ENCODE assay signal across 8 cellular contexts in genomic region chr11:63915961-63916836, GRCh38. TPM values are rescaled to one million over a fixed set of nuclear protein-coding genes. Genes with fewer than 3 reads are reported as not detected.
DNase-seq lines count a peak whose midpoint lies in the region; ATAC-seq, FAIRE-seq and TF ChIP-seq lines count a peak whose summit lies in the region.

No MANE protein-coding gene starts in this region.

- H3K27me3 ChIP-seq in CD8-positive, alpha-beta memory T cell (ENCODE audit: insufficient read depth, low read length, poor library complexity, severe bottlenecking): no peaks in the 10 kb centered on the region
- no peaks in the 10 kb centered on the region for H3K27me3 ChIP-seq in bronchial epithelial cell (ENCODE audit: control insufficient read depth, insufficient read depth, low read length)
- no peaks in the 10 kb centered on the region for H3K27me3 ChIP-seq in subcutaneous abdominal adipose tissue (ENCODE audit: control insufficient read depth in 5 of 5, insufficient read depth in 4 of 5, low read length in 5 of 5)

- FAIRE-seq in bronchial epithelial cell (lab: Jason Lieb, UNC): no peak

- H3K4me1 ChIP-seq in CD8-positive, alpha-beta memory T cell (ENCODE audit: insufficient read depth, low read length): peaks cover 27% of the 10 kb centered on the region
- peaks cover 0 to 54% (median 47%) of the 10 kb centered on the region in 5 donors for H3K4me1 ChIP-seq in subcutaneous abdominal adipose tissue (ENCODE audit: control insufficient read depth in 5 of 5, insufficient read depth in 5 of 5, low read length in 5 of 5)

- POLR2A ChIA-PET in CD8-positive, alpha-beta memory T cell (lab: Charles Lee): no interaction called here

- no peaks in the 10 kb centered on the region for H3K36me3 ChIP-seq in CD8-positive, alpha-beta memory T cell (ENCODE audit: insufficient read depth, low read length)
- H3K36me3 ChIP-seq in bronchial epithelial cell (ENCODE audit: control insufficient read depth, insufficient read depth, low read length) (no peaks in the 10 kb centered on the region), subcutaneous abdominal adipose tissue (ENCODE audit: control insufficient read depth in 5 of 5, insufficient read depth in 5 of 5, low read length in 5 of 5) (no peaks in the 10 kb centered on the region)

- H3K9me3 Mint-ChIP-seq in CD8-positive, alpha-beta memory T cell: no peaks in the 10 kb centered on the region

- peak in 1 of 5 donors; percentile 21 for DNase-seq in CD8-positive, alpha-beta memory T cell
- peak; percentile 54 for DNase-seq in RPMI8226
- no peak for DNase-seq in bronchial epithelial cell (ENCODE audit: low read depth)
- peak; percentile 88 for DNase-seq in left kidney (ENCODE audit: low read depth, low spot score)
- DNase-seq in sciatic nerve (ENCODE audit: low spot score): no peak

- intact Hi-C loops in sciatic nerve (cut with DNase I): no loop called here

- no peaks in the 10 kb centered on the region for H3K9me3 ChIP-seq in CD8-positive, alpha-beta memory T cell (ENCODE audit: low read length)
- no peaks in the 10 kb centered on the region for H3K9me3 ChIP-seq in subcutaneous abdominal adipose tissue (ENCODE audit: control insufficient read depth in 5 of 5, low read length in 5 of 5)

- H3K4me1 Mint-ChIP-seq in CD8-positive, alpha-beta memory T cell: peaks cover 8 to 26% (median 11%) of the 10 kb centered on the region in 3 donors

- peaks cover 0 to 2% (median 0%) of the 10 kb centered on the region in 3 donors for H3K36me3 Mint-ChIP-seq in CD8-positive, alpha-beta memory T cell

- CTCF ChIA-PET in CD8-positive, alpha-beta memory T cell (lab: Charles Lee): interaction anchor here (1.0 to 3.7 kb wide), 5 partner anchors 10 to 79 kb away, joined by 3 to 16 read pairs (median 6); partner anchors contain the start of gene MARK2

- peak overlapping the region; percentile 43 for H3K4me3 ChIP-seq in CD8-positive, alpha-beta memory T cell (ENCODE audit: low read length)
- peak overlapping the region; percentile 46 for H3K4me3 ChIP-seq in bronchial epithelial cell (ENCODE audit: low read depth, low read length)
- H3K4me3 ChIP-seq in subcutaneous abdominal adipose tissue (ENCODE audit: low read depth in 1 of 5, low read length in 5 of 5): peak overlapping the region in 4 of 5 donors; percentile 50 to 66 (median 58)

- H3K9ac ChIP-seq in subcutaneous abdominal adipose tissue (ENCODE audit: low read length in 5 of 5): peak overlapping the region in 1 of 5 donors; percentile 56

- no peak overlapping the region for H3K27ac ChIP-seq in CD8-positive, alpha-beta memory T cell (ENCODE audit: low read depth, low read length)
- no peak overlapping the region for H3K27ac ChIP-seq in subcutaneous abdominal adipose tissue (ENCODE audit: low read depth, low read length)

- H3K4me3 Mint-ChIP-seq in CD8-positive, alpha-beta memory T cell: peak overlapping the region; percentile 72 to 89 (median 83)

- H3K27me3 Mint-ChIP-seq in CD8-positive, alpha-beta memory T cell: peaks cover 0 to 1% of the 10 kb centered on the region in 2 donors

- H3K27ac Mint-ChIP-seq in CD8-positive, alpha-beta memory T cell: peak overlapping the region in 2 of 8 donors; percentile 56 to 72

- ATAC-seq in HG02798 (IDR thresholded peaks at IDR 0.05; ENCODE audit: poor library complexity, unreplicated experiment): peak; percentile 15
- no peak for ATAC-seq in sciatic nerve
- ATAC-seq in GM21737 (IDR thresholded peaks at IDR 0.05; ENCODE audit: unreplicated experiment): no peak

- TF ChIP-seq CTCF in bronchial epithelial cell (IDR thresholded peaks at IDR 0.05; ENCODE audit: insufficient read depth, low read length, severe bottlenecking): peak; percentile 69

RNA-seq across cellular contexts. Expression of gene RCOR2, which starts 0.8 kb away (rescaled TPM):
- total RNA-seq in CD8-positive, alpha-beta memory T cell: under 1 TPM; 0.11 to 0.13 TPM
- polyA plus RNA-seq in CD8-positive, alpha-beta memory T cell: not detected
- total RNA-seq in bronchial epithelial cell: 1.2 and 2.4 TPM in 2 replicates
- total RNA-seq in sciatic nerve: 0.40 TPM

RNA-seq across cellular contexts. Expression of gene NAA40, which starts 22.6 kb away (rescaled TPM):
- 10 to 100 TPM; 20.2 to 26.2 TPM for total RNA-seq in CD8-positive, alpha-beta memory T cell
- polyA plus RNA-seq in CD8-positive, alpha-beta memory T cell: 15.9 TPM
- total RNA-seq in bronchial epithelial cell: 4.5 and 7.4 TPM in 2 replicates
- 14.5 TPM for total RNA-seq in sciatic nerve

RNA-seq across cellular contexts. Expression of gene COX8A, which starts 58.2 kb away (rescaled TPM):
- 100 to 1,000 TPM; 373 to 424 TPM for total RNA-seq in CD8-positive, alpha-beta memory T cell
- 388 TPM for polyA plus RNA-seq in CD8-positive, alpha-beta memory T cell
- total RNA-seq in bronchial epithelial cell: 266 and 382 TPM in 2 replicates
- total RNA-seq in sciatic nerve: 118 TPM

Comparison
In these comparisons a context has a peak if more than half of its experiments do, and no peak if none do; other contexts are left out.
1. DNase-seq: peak in RPMI8226 (single experiment) and left kidney (single experiment); none in bronchial epithelial cell (single experiment) and sciatic nerve (single experiment).
2. Peak in every context shown above with its lines, with median percentiles within 50 percentile points of each other: H3K4me3 ChIP-seq.